ENCODE assay signal across 8 cellular contexts in genomic region chr5:39072915-39073758, GRCh38. TPM values are rescaled to one million over a fixed set of nuclear protein-coding genes. Genes with fewer than 3 reads are reported as not detected.
DNase-seq lines count a peak whose midpoint lies in the region; ATAC-seq and TF ChIP-seq lines count a peak whose summit lies in the region.

No MANE protein-coding gene starts in this region.

- peak overlapping the region; percentile 23 for H2AFZ ChIP-seq in neural cell (ENCODE audit: low read depth, low read length)

- CTCF ChIA-PET in CD8-positive, alpha-beta memory T cell (lab: Charles Lee): interaction anchor here (1.5 kb wide), 1 partner anchor 192 kb away, joined by 3 read pairs; no protein-coding TSS in a partner anchor

- peak overlapping the region; percentile 97 to 99 (median 98) for H3K4me3 Mint-ChIP-seq in CD8-positive, alpha-beta memory T cell
- H3K4me3 Mint-ChIP-seq in activated T-helper 2 cell treated with anti-CD3 and anti-CD28 coated beads, Interferon-gamma antibody, Interleukin-2, Interleukin-4, amounts not matched to agents 10 μg/mL and 5 μg/mL and 100 μg/mL, durations not matched to agents 14 hours and 24 hours and 36 hours (ENCODE audit: low read depth): peak overlapping the region; percentile 84

- peak overlapping the region; percentile 89 for H3K4me3 ChIP-seq in CD8-positive, alpha-beta memory T cell (ENCODE audit: low read length)
- H3K4me3 ChIP-seq in foreskin fibroblast (ENCODE audit: low read depth in 1 of 2, low read length in 2 of 2): peak overlapping the region; percentile 88 to 93
- H3K4me3 ChIP-seq in neural cell (ENCODE audit: low read length): peak overlapping the region; percentile 85

- H3K27me3 Mint-ChIP-seq in CD8-positive, alpha-beta memory T cell: peaks cover 14 to 19% of the 10 kb centered on the region in 2 donors
- H3K27me3 Mint-ChIP-seq in activated T-helper 2 cell treated with anti-CD3 and anti-CD28 coated beads, Interferon-gamma antibody, Interleukin-2, Interleukin-4, amounts not matched to agents 10 μg/mL and 5 μg/mL and 100 μg/mL, durations not matched to agents 14 hours and 24 hours and 36 hours (ENCODE audit: low read depth): peaks cover 5% of the 10 kb centered on the region

- H3K9me2 ChIP-seq in neural cell (ENCODE audit: insufficient read depth, low read length): no peaks in the 10 kb centered on the region

- TF ChIP-seq CTCF in foreskin fibroblast (IDR thresholded peaks at IDR 0.05; ENCODE audit: low read depth, low read length) (no peak), neural cell (IDR thresholded peaks at IDR 0.05; ENCODE audit: poor library complexity, severe bottlenecking) (no peak)

- H3K36me3 Mint-ChIP-seq in CD8-positive, alpha-beta memory T cell: peaks cover 0 to 40% (median 7%) of the 10 kb centered on the region in 3 donors
- H3K36me3 Mint-ChIP-seq in activated T-helper 2 cell treated with anti-CD3 and anti-CD28 coated beads, Interferon-gamma antibody, Interleukin-2, Interleukin-4, amounts not matched to agents 10 μg/mL and 5 μg/mL and 100 μg/mL, durations not matched to agents 14 hours and 24 hours and 36 hours (ENCODE audit: low read depth): peaks cover 31% of the 10 kb centered on the region

- no peaks in the 10 kb centered on the region for H4K20me1 ChIP-seq in neural cell (ENCODE audit: insufficient read depth)

- peak overlapping the region; percentile 96 for H3K9ac ChIP-seq in neural cell (ENCODE audit: low read length)

- POLR2A ChIA-PET in CD8-positive, alpha-beta memory T cell (lab: Charles Lee): interaction anchor here (0.6 to 0.7 kb wide), 2 partner anchors 56 to 144 kb away, joined by 3 read pairs; no protein-coding TSS in a partner anchor

- no peaks in the 10 kb centered on the region for H3F3A ChIP-seq in neural cell (ENCODE audit: insufficient read depth, low read length, poor library complexity, severe bottlenecking)

- H3K4me1 Mint-ChIP-seq in CD8-positive, alpha-beta memory T cell: peaks cover 45 to 73% (median 63%) of the 10 kb centered on the region in 3 donors
- H3K4me1 Mint-ChIP-seq in activated T-helper 2 cell treated with anti-CD3 and anti-CD28 coated beads, Interferon-gamma antibody, Interleukin-2, Interleukin-4, amounts not matched to agents 10 μg/mL and 5 μg/mL and 100 μg/mL, durations not matched to agents 14 hours and 24 hours and 36 hours (ENCODE audit: low read depth): peaks cover 47% of the 10 kb centered on the region

- H3K27me3 ChIP-seq in CD8-positive, alpha-beta memory T cell (ENCODE audit: insufficient read depth, low read length, poor library complexity, severe bottlenecking): peaks cover 16% of the 10 kb centered on the region
- no peaks in the 10 kb centered on the region for H3K27me3 ChIP-seq in neural cell (ENCODE audit: insufficient read depth, low read depth, low read length)

- intact Hi-C loops in activated T-helper 2 cell treated with anti-CD3 and anti-CD28 coated beads, Interferon-gamma antibody, Interleukin-2, Interleukin-4, amounts not matched to agents 10 μg/mL and 5 μg/mL and 100 μg/mL, durations not matched to agents 14 hours and 24 hours and 36 hours (cut with micrococcal nuclease): loop anchor here (5.0 to 10.0 kb wide), 4 partner anchors 81 to 1682 kb away; partner anchors contain the start of genes LIFR, OSMR and TTC33

- TF ChIP-seq EP300 in neural cell (conservative IDR thresholded peaks at IDR 0.05; ENCODE audit: poor library complexity, severe bottlenecking): no peak

- H3K36me3 ChIP-seq in CD8-positive, alpha-beta memory T cell (ENCODE audit: insufficient read depth, low read length): peaks cover 7% of the 10 kb centered on the region
- H3K36me3 ChIP-seq in neural cell (ENCODE audit: insufficient read depth, low read length): no peaks in the 10 kb centered on the region

- H3K4me1 ChIP-seq in CD8-positive, alpha-beta memory T cell (ENCODE audit: insufficient read depth, low read length): peaks cover 25% of the 10 kb centered on the region

- peak overlapping the region; percentile 58 for H3K4me2 ChIP-seq in neural cell (ENCODE audit: low read length)

- TF ChIP-seq RAD21 in neural cell (conservative IDR thresholded peaks at IDR 0.05): no peak

- H3K9me3 Mint-ChIP-seq in CD8-positive, alpha-beta memory T cell: peaks cover 0 to 4% (median 0%) of the 10 kb centered on the region in 5 donors
- H3K9me3 Mint-ChIP-seq in activated T-helper 2 cell treated with anti-CD3 and anti-CD28 coated beads, Interferon-gamma antibody, Interleukin-2, Interleukin-4, amounts not matched to agents 10 μg/mL and 5 μg/mL and 100 μg/mL, durations not matched to agents 14 hours and 24 hours and 36 hours: no peaks in the 10 kb centered on the region

- H3K79me2 ChIP-seq in neural cell (replicated peaks; ENCODE audit: insufficient read depth, low read length): peaks cover 49% of the 10 kb centered on the region

- peak overlapping the region; percentile 97 to 99 (median 98) for H3K27ac Mint-ChIP-seq in CD8-positive, alpha-beta memory T cell
- peak overlapping the region; percentile 85 for H3K27ac Mint-ChIP-seq in activated T-helper 2 cell treated with anti-CD3 and anti-CD28 coated beads, Interferon-gamma antibody, Interleukin-2, Interleukin-4, amounts not matched to agents 10 μg/mL and 5 μg/mL and 100 μg/mL, durations not matched to agents 14 hours and 24 hours and 36 hours

- DNase-seq in CD8-positive, alpha-beta memory T cell: peak; percentile 45 to 82 (median 68)
- DNase-seq in OCI-M2 (lab: John Stamatoyannopoulos, UW; ENCODE audit: unreplicated experiment) (peak; percentile 43), foreskin fibroblast (peak; percentile 18 to 57), stromal cell of bone marrow (ENCODE audit: low read depth) (peak; percentile 3)
- DNase-seq in activated T-helper 2 cell treated with anti-CD3 and anti-CD28 coated beads, Interferon-gamma antibody, Interleukin-2, Interleukin-4, amounts not matched to agents 10 μg/mL and 5 μg/mL and 100 μg/mL, durations not matched to agents 14 hours and 24 hours and 36 hours (ENCODE audit: low spot score): peak; percentile 71

- H3K9me3 ChIP-seq in CD8-positive, alpha-beta memory T cell (ENCODE audit: low read length): no peaks in the 10 kb centered on the region
- H3K9me3 ChIP-seq in neural cell (ENCODE audit: low read length): no peaks in the 10 kb centered on the region

- H3K27ac ChIP-seq in CD8-positive, alpha-beta memory T cell (ENCODE audit: low read depth, low read length): peak overlapping the region; percentile 92
- H3K27ac ChIP-seq in neural cell (ENCODE audit: low read length): peak overlapping the region; percentile 94

- peak; percentile 46 for ATAC-seq in GM19438 (IDR thresholded peaks at IDR 0.05; ENCODE audit: low read depth, unreplicated experiment)
- peak; percentile 33 for ATAC-seq in HG03521 (IDR thresholded peaks at IDR 0.05; ENCODE audit: unreplicated experiment)

TF ChIP-seq in neural cell, 6 proteins besides CTCF, POLR2A, EP300 and RAD21:
- no peak for TF ChIP-seq SMC3 (conservative IDR thresholded peaks at IDR 0.05; ENCODE audit: poor library complexity)
- no peak for TF ChIP-seq EZH2 (IDR thresholded peaks at IDR 0.05; ENCODE audit: borderline replicate concordance, insufficient read depth, low read length, poor library complexity, severe bottlenecking)
- no peak for TF ChIP-seq REST (IDR thresholded peaks at IDR 0.05; ENCODE audit: borderline replicate concordance)
- no peak for TF ChIP-seq MXI1 (conservative IDR thresholded peaks at IDR 0.05; ENCODE audit: poor library complexity, severe bottlenecking)
- peak; percentile 11 for TF ChIP-seq TAF1 (IDR thresholded peaks at IDR 0.05; ENCODE audit: low read depth)
- peak; percentile 21 for TF ChIP-seq POLR2AphosphoS5 (IDR thresholded peaks at IDR 0.05)

RNA-seq across cellular contexts. Expression of gene RICTOR, which starts 1.1 kb away (rescaled TPM):
- total RNA-seq in CD8-positive, alpha-beta memory T cell: 10 to 100 TPM; 32.0 to 32.9 TPM
- polyA plus RNA-seq in CD8-positive, alpha-beta memory T cell: 12.1 TPM
- 28.2 and 29.8 TPM in 2 replicates for total RNA-seq in activated T-helper 2 cell treated with anti-CD3 and anti-CD28 coated beads, Interferon-gamma antibody, Interleukin-2, Interleukin-4, amounts not matched to agents 10 μg/mL and 5 μg/mL and 100 μg/mL, durations not matched to agents 14 hours and 24 hours and 36 hours
- 12.9 and 16.1 TPM in 2 replicates for polyA plus RNA-seq in neural cell
- polyA minus RNA-seq in neural cell: 74.0 and 87.4 TPM in 2 replicates

Comparison
In these comparisons a context has a peak if more than half of its experiments do, and no peak if none do; other contexts are left out.
1. Peak in every context shown above with its lines: DNase-seq, ATAC-seq, H3K4me3 ChIP-seq and H3K27ac ChIP-seq.
2. DNase-seq: peak in every context shown above with its lines; median percentile 71 in activated T-helper 2 cell treated with anti-CD3 and anti-CD28 coated beads, Interferon-gamma antibody, Interleukin-2, Interleukin-4, amounts not matched to agents 10 μg/mL and 5 μg/mL and 100 μg/mL, durations not matched to agents 14 hours and 24 hours and 36 hours; 68 in CD8-positive, alpha-beta memory T cell; 43 in OCI-M2; 38 in foreskin fibroblast; 3 in stromal cell of bone marrow.